8 cellular contexts compared by ENCODE assay signal in genomic region chr16:10876799-10877341, GRCh38. TPM values are rescaled to one million over a fixed set of nuclear protein-coding genes. Genes with fewer than 3 reads are reported as not detected.
DNase-seq lines count a peak whose midpoint lies in the region; ATAC-seq and TF ChIP-seq lines count a peak whose summit lies in the region.

TSS of gene CIITA (plus strand) at chr16:10877202. CDS start at chr16:10877331, 129 bp downstream.

- dilution Hi-C loops in mammary epithelial cell (cut with HindIII; ENCODE audit: low sequenced_read_pairs) = no loop called here

- H4K20me1 ChIP-seq in mammary epithelial cell (ENCODE audit: insufficient read depth, low read length) = no peaks in the 10 kb centered on the region

- no peaks in the 10 kb centered on the region for H3K79me2 ChIP-seq in mammary epithelial cell (ENCODE audit: insufficient read depth, low read length)

- peak within 1 kb of the TSS; percentile 52 to 54 for H3K27ac Mint-ChIP-seq in T-cell

- H3K27me3 Mint-ChIP-seq in T-cell = peaks cover 47 to 56% of the 10 kb centered on the region in 2 donors

- H4K8ac ChIP-seq in mesenchymal stem cell (ENCODE audit: low read length) = no peak within 1 kb of the TSS

- TF ChIP-seq CTCF in mammary epithelial cell (conservative IDR thresholded peaks at IDR 0.05 in 1 of 2, IDR thresholded peaks at IDR 0.05 in 1 of 2; ENCODE audit: extremely low read depth in 1 of 2, insufficient read depth in 1 of 2, low read depth in 1 of 2, low read length in 2 of 2) (no peak), thoracic aorta (IDR thresholded peaks at IDR 0.05) (no peak)

- in situ Hi-C loops in mammary epithelial cell (cut with MboI; ENCODE audit: low sequenced_read_pairs in 2 of 2) = no loop called here

- H3K9me3 Mint-ChIP-seq in T-cell = no peaks in the 10 kb centered on the region

- peak within 1 kb of the TSS; percentile 84 to 93 (median 88) for H3K4me3 Mint-ChIP-seq in T-cell

- DNase-seq in DMS 273 treated with DMSO at 0.1 percent for 48 hours (lab: John Stamatoyannopoulos, UW) (peak; percentile 43), T-cell (peak in 32 of 34 experiments; percentile 18 to 72 (median 44)), mammary epithelial cell (peak; percentile 97), mesenchymal stem cell (no peak), thoracic aorta (ENCODE audit: low spot score) (peak; percentile 51), NCI-H2171 treated with DMSO at 0.1 percent for 48 hours (lab: John Stamatoyannopoulos, UW) (no peak)

- ATAC-seq in GM19455 (IDR thresholded peaks at IDR 0.05; ENCODE audit: unreplicated experiment) (peak; percentile 59), HG03457 (IDR thresholded peaks at IDR 0.05; ENCODE audit: unreplicated experiment) (peak; percentile 42), T-cell (replicated peaks in 1 of 4) (peak; percentile 62 to 78 (median 66)), thoracic aorta (ENCODE audit: insufficient number of reproducible peaks, low FRiP score, low read depth) (no peak)

- no TSS peak for BruUV-seq in mammary epithelial cell (replicated peaks; lab: Mats Ljungman, UMichigan)

- peaks cover 46 to 67% (median 48%) of the 10 kb centered on the region in 3 donors for H3K4me1 Mint-ChIP-seq in T-cell

- H3K4me2 ChIP-seq in mammary epithelial cell (ENCODE audit: insufficient read depth, low read depth, low read length) = no peak within 1 kb of the TSS
- H3K4me2 ChIP-seq in mesenchymal stem cell (ENCODE audit: low read length, poor library complexity, severe bottlenecking) = no peak within 1 kb of the TSS

- no peak within 1 kb of the TSS for H2BK12ac ChIP-seq in mesenchymal stem cell (ENCODE audit: low read length in 2 of 2)

- no peak within 1 kb of the TSS for H3K18ac ChIP-seq in mesenchymal stem cell (ENCODE audit: low read depth in 1 of 2, low read length in 2 of 2)

- H2BK5ac ChIP-seq in mesenchymal stem cell (ENCODE audit: low read depth, low read length, poor library complexity, severe bottlenecking) = no peak within 1 kb of the TSS

- POLR2A ChIA-PET in T-cell (lab: Charles Lee) = interaction anchor here in 1 of 2 donors (0.5 kb wide), 1 partner anchor 706 kb away, joined by 5 read pairs; no protein-coding TSS in a partner anchor

- no peak within 1 kb of the TSS for H3K14ac ChIP-seq in mesenchymal stem cell (ENCODE audit: low read length in 2 of 2)

- no peak within 1 kb of the TSS for H3K23ac ChIP-seq in mesenchymal stem cell (ENCODE audit: low read length in 2 of 2)

- H3K4me1 ChIP-seq in mammary epithelial cell (ENCODE audit: insufficient read depth, low read length) (peaks cover 21% of the 10 kb centered on the region), mesenchymal stem cell (ENCODE audit: control insufficient read depth, insufficient read depth, low read depth, low read length) (no peaks in the 10 kb centered on the region), thoracic aorta (ENCODE audit: control insufficient read depth in 1 of 2, low read depth in 2 of 2) (peaks cover 6 to 18% of the 10 kb centered on the region in 2 donors)

- H3K4me3 ChIP-seq in mammary epithelial cell (replicated peaks in 1 of 3; ENCODE audit: insufficient read depth in 1 of 3, low read depth in 2 of 3, low read length in 3 of 3) (no peak within 1 kb of the TSS), mesenchymal stem cell (ENCODE audit: insufficient read depth in 1 of 2, low read depth in 1 of 2, low read length in 2 of 2) (peak within 1 kb of the TSS; percentile 11 to 46), thoracic aorta (peak within 1 kb of the TSS; percentile 80)

- H2AFZ ChIP-seq in mammary epithelial cell (ENCODE audit: low read depth, low read length) (no peak within 1 kb of the TSS), mesenchymal stem cell (ENCODE audit: low read depth, low read length) (no peak within 1 kb of the TSS)

- H3K4ac ChIP-seq in mesenchymal stem cell (ENCODE audit: low read depth in 1 of 2, low read length in 2 of 2) = no peak within 1 kb of the TSS

- H3K36me3 ChIP-seq in mammary epithelial cell (ENCODE audit: insufficient read depth, low read length) = no peaks in the 10 kb centered on the region
- H3K36me3 ChIP-seq in mesenchymal stem cell (ENCODE audit: control insufficient read depth in 1 of 2, insufficient read depth in 2 of 2, low read depth in 1 of 2, low read length in 2 of 2) = no peaks in the 10 kb centered on the region
- no peaks in the 10 kb centered on the region for H3K36me3 ChIP-seq in thoracic aorta

- H2BK15ac ChIP-seq in mesenchymal stem cell (ENCODE audit: low read depth, poor library complexity, severe bottlenecking) = peak within 1 kb of the TSS; percentile 97

- intact Hi-C loops in mammary epithelial cell (cut with micrococcal nuclease) = loop anchor here (1.0 to 2.0 kb wide), 2 partner anchors 15 to 134 kb away; partner anchors contain the start of gene NUBP1

- H3K27ac ChIP-seq in mammary epithelial cell (ENCODE audit: insufficient read depth, low read depth, low read length) (no peak within 1 kb of the TSS), mesenchymal stem cell (ENCODE audit: low read length, poor library complexity, severe bottlenecking) (no peak within 1 kb of the TSS), thoracic aorta (no peak within 1 kb of the TSS)

- WGBS in mammary epithelial cell (ENCODE audit: low coverage, missing lambda C conversion rate) = 47% methylated on average over 9 of the region's 9 CpGs
- 65% methylated on average over 9 of the region's 9 CpGs for WGBS in mesenchymal stem cell

- H3K9me3 ChIP-seq in mammary epithelial cell (replicated peaks; ENCODE audit: insufficient read depth, low read length) (no peaks in the 10 kb centered on the region), mesenchymal stem cell (ENCODE audit: control insufficient read depth, low read length) (no peaks in the 10 kb centered on the region), thoracic aorta (no peaks in the 10 kb centered on the region)

- H3K79me1 ChIP-seq in mesenchymal stem cell (replicated peaks; ENCODE audit: low read length, poor library complexity, severe bottlenecking) = no peaks in the 10 kb centered on the region

- peaks cover 9% of the 10 kb centered on the region for H3K27me3 ChIP-seq in mammary epithelial cell (ENCODE audit: insufficient read depth, low read length)
- H3K27me3 ChIP-seq in mesenchymal stem cell (ENCODE audit: control insufficient read depth in 1 of 2, insufficient read depth in 1 of 2, low read length in 2 of 2) = peaks cover 0 to 54% of the 10 kb centered on the region in 2 experiments
- H3K27me3 ChIP-seq in thoracic aorta (replicated peaks; ENCODE audit: insufficient read depth) = no peaks in the 10 kb centered on the region

- H4K91ac ChIP-seq in mesenchymal stem cell (ENCODE audit: low read length) = no peak within 1 kb of the TSS

- no peaks in the 10 kb centered on the region for H3K36me3 Mint-ChIP-seq in T-cell

- H2BK120ac ChIP-seq in mesenchymal stem cell (ENCODE audit: low read depth, low read length) = no peak within 1 kb of the TSS

- CTCF ChIA-PET in T-cell (lab: Charles Lee) = interaction anchor here in 1 of 2 donors (0.6 kb wide), 1 partner anchor 653 kb away, joined by 6 read pairs; no protein-coding TSS in a partner anchor
- CTCF ChIA-PET in mammary epithelial cell (lab: Charles Lee; ENCODE audit: low non-redundant PET) = no interaction called here

- H2AK5ac ChIP-seq in mesenchymal stem cell (ENCODE audit: low read length, severe bottlenecking) = no peak within 1 kb of the TSS

- H3K9ac ChIP-seq in mammary epithelial cell (ENCODE audit: insufficient read depth, low read length) = no peak within 1 kb of the TSS
- H3K9ac ChIP-seq in mesenchymal stem cell (ENCODE audit: low read length) = peak within 1 kb of the TSS; percentile 9

RNA-seq across cellular contexts. Expression of gene CIITA, which starts in this region (rescaled TPM):
- total RNA-seq in T-cell (10 to 100 TPM; 10.5 to 36.7 (median 12.5) TPM), mammary epithelial cell (under 1 TPM; 0.17 to 0.35 TPM), thoracic aorta (10 to 100 TPM; 25.2 to 31.0 TPM)
- 0.05 TPM for polyA plus RNA-seq in mammary epithelial cell
- polyA minus RNA-seq in mammary epithelial cell = not detected
- not detected for polyA plus RNA-seq in mesenchymal stem cell (2013, experiment 1 of 2)
- 0.01 TPM for polyA plus RNA-seq in mesenchymal stem cell (2013, experiment 2 of 2)

Comparison
In these comparisons a context has a peak if more than half of its experiments do, and no peak if none do; other contexts are left out.
1. RNA of gene CIITA (total RNA-seq): 25.2 to 31.0 TPM in thoracic aorta and 10.5 to 36.7 TPM in T-cell; 0.17 to 0.35 TPM in mammary epithelial cell; every median in the first group is over 4 times any median in the second.
2. Peak in DNase-seq in mammary epithelial cell; RNA of the gene not detected or under 1 TPM.
3. DNase-seq: peak in DMS 273 treated with DMSO at 0.1 percent for 48 hours (single experiment), T-cell (32 of 34) and thoracic aorta (single experiment); none in mesenchymal stem cell (single experiment) and NCI-H2171 treated with DMSO at 0.1 percent for 48 hours (single experiment).
4. H3K4me3 ChIP-seq: peak in mesenchymal stem cell (2 of 2) and thoracic aorta (single experiment); none in mammary epithelial cell (0 of 3).